1 cellular context compared by ENCODE assay signal in the genomic region with DNA sequence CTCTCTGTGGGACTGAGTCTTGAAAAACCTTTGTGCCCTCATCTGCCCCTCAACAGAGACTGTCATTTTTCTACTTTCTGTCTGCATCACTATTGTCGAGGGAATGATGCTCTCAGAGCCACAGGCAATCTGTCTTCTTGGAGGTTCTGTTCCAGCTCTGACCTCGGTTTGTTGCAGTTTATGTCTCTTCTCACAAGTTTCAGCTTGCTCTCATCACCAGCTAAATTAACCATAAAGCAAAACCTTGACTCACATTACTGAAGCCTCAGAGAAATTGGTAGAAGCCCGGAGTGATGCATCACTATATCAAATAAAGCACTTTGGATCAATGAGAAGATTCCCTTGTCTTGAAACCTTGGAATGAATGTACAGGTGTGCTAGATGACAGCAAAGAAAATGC.
TF ChIP-seq lines count a peak whose summit lies in the region.

No MANE protein-coding gene starts in this region.

TF ChIP-seq in endothelial cell of umbilical vein, 7 proteins besides CTCF, POLR2A, EP300 and RAD21:
- TF ChIP-seq POLR2AphosphoS5 (IDR thresholded peaks at IDR 0.05; ENCODE audit: insufficient read depth, low read depth, low read length) (no peak), JUN (IDR thresholded peaks at IDR 0.05; ENCODE audit: borderline replicate concordance, insufficient read depth, insufficient read length, low read depth) (no peak), MAX (IDR thresholded peaks at IDR 0.05; ENCODE audit: insufficient read depth, insufficient read length) (no peak), EZH2 (IDR thresholded peaks at IDR 0.05; ENCODE audit: borderline replicate concordance, low read depth, low read length, severe bottlenecking) (no peak), FOS (IDR thresholded peaks at IDR 0.05; ENCODE audit: borderline replicate concordance, insufficient read depth, low read length) (no peak), GATA2 (IDR thresholded peaks at IDR 0.05; ENCODE audit: insufficient read depth, insufficient read length, low read depth, low read length) (no peak), MYC (IDR thresholded peaks at IDR 0.05; ENCODE audit: low read depth, low read length) (no peak)
